Comparison of ENCODE assay signal across 26 cellular contexts in the genomic region with DNA sequence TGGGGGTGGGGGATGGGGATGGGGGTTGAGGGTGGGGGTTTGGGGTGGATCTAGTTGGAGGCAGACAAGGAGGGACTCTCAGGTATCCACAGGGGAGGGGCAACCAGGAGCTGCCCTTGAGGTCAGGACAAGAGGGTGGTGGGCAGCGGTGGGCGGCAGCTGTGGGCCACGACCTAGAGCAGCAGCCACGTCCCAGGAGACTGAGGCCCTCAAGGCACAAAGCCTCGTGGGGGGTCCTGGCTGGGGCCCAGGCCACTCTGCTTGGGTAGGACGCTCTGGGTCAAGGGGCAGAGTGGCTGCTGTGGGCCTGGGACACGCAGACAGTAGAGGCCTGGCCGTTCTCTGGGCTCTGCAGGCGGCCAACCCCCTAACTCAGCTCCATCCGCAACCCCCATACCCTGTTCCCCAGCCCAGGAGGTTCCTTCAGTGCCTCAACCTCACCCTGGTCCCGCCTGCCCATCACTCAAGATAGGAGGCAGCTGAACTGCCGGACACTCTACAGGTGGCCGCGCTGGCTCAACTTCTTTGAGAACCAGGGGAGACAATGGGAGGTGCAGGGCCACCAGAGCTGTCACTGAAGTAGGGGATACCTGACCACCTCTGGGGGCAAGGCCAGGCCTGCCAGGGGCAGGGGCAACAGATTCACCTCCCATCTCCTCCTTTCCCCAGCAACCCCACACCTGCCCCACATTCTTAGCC.
"Had no signal": no experiment of that assay in that cellular context is flagged by ENCODE, and none has a peak within 500 bp of the region (broad histone marks: within the 10 kb centered on the region; RNA-seq: fewer than 3 reads in every experiment).

No MANE protein-coding gene starts in this region.

- FAIRE-seq: small intestine had no signal

- H3K4me1 ChIP-seq: parathyroid adenoma, psoas muscle, right lobe of liver, suprapubic skin, testis, tibial artery, transverse colon, upper lobe of right lung, uterus had no signal

- H3K27ac ChIP-seq: ovary, parathyroid adenoma, psoas muscle, right lobe of liver, sigmoid colon, suprapubic skin, testis, tibial artery, transverse colon, upper lobe of right lung, uterus had no signal

- H3K4me3 ChIP-seq: ovary, psoas muscle, right lobe of liver, sigmoid colon, suprapubic skin, testis, tibial artery, transverse colon, upper lobe of right lung, uterus had no signal

- DNase-seq: naive B cell; naive thymus-derived CD8-positive, alpha-beta T cell; nephron progenitor cell; occipital lobe; ovary; posterior cingulate gyrus; psoas muscle; right cardiac atrium; right lobe of liver; sigmoid colon; small intestine; stimulated activated CD4-positive, alpha-beta T cell treated with anti-CD3 and anti-CD28 coated beads, Interleukin-15, amount 100 ng/mL, for 24 hours; stimulated activated CD4-positive, alpha-beta T cell treated with anti-CD3 and anti-CD28 coated beads, Interleukin-2, amount 100 ng/mL, for 24 hours; stimulated activated CD4-positive, alpha-beta T cell treated with anti-CD3 and anti-CD28 coated beads, Interleukin-4, amount 100 ng/mL, for 1 hour; stimulated activated CD4-positive, alpha-beta T cell treated with anti-CD3 and anti-CD28 coated beads, Interleukin-4, amount 100 ng/mL, for 4 hours; stimulated activated CD8-positive, alpha-beta memory T cell treated with anti-CD3 and anti-CD28 coated beads, Interleukin-4, amount 100 ng/mL, for 48 hours; stimulated activated naive CD4-positive, alpha-beta T cell; testis; tibial artery; transverse colon; upper lobe of right lung; uterus had no signal

- H3K27me3 ChIP-seq: ovary, right lobe of liver, testis, uterus had no signal

- H3K9ac ChIP-seq: parathyroid adenoma had no signal

- H3K36me3 ChIP-seq: ovary, right lobe of liver, suprapubic skin, tibial artery, transverse colon, upper lobe of right lung, uterus had no signal

- H3K9me3 ChIP-seq: ovary, psoas muscle, right lobe of liver, sigmoid colon, suprapubic skin, testis, tibial artery, transverse colon, upper lobe of right lung, uterus had no signal

- H2AFZ ChIP-seq: parathyroid adenoma had no signal

- ATAC-seq: naive thymus-derived CD8-positive, alpha-beta T cell; natural killer cell treated with Interleukin-12 subunit alpha and Interleukin-12 subunit beta and Interleukin-15 and Interleukin-18, amount 100 ng/mL, for 72 hours; psoas muscle; right cardiac atrium; right lobe of liver; stimulated activated memory B cell treated with anti-CD40 and anti-IgM and Interleukin-4, amounts not matched to agents 10 μg/mL and 1 μg/mL and 100 μg/mL, for 72 hours; upper lobe of right lung had no signal

- H3K79me2 ChIP-seq: parathyroid adenoma had no signal
